ENCODE assay signal across 8 cellular contexts in the genomic region with DNA sequence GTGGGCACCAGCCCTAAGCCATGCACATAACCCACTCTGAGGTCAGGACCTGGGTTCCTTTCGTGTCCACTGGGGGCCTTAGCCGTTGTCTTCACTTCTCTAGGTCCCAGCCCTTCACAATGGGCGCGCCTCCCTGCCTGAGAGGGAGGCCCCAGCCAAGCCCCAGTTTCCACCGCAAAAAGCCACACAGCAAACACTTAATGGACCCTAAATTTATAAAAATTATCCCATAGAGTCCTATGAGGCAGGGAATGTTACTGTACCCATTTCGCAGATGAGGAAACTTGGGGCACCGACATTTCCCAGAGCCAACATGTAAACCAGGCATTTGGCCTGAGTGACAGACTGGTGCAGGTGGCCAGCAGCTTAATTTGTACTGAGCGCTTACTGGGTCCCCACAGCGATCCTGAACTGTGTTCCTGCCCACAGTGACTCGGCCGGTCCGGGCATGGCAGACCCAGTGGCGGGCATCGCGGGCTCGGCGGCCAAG. TPM values are rescaled to one million over a fixed set of nuclear protein-coding genes. Genes with fewer than 3 reads are reported as not detected.
DNase-seq lines count a peak whose midpoint lies in the region; ATAC-seq and TF ChIP-seq lines count a peak whose summit lies in the region.

No MANE protein-coding gene starts in this region.

- H3K9me3 ChIP-seq in suprapubic skin, result no peaks in the 10 kb centered on the region

- no peak for TF ChIP-seq CTCF in suprapubic skin (IDR thresholded peaks at IDR 0.05)

- peaks cover 70% of the 10 kb centered on the region for H3K4me1 ChIP-seq in suprapubic skin

- 22% methylated on average over 8 of the region's 17 CpGs for WGBS in suprapubic skin

- no peak for TF ChIP-seq POLR2A in suprapubic skin (IDR thresholded peaks at IDR 0.05)

- POLR2A ChIA-PET in activated CD4-positive, alpha-beta T cell treated with anti-CD3 and anti-CD28 coated beads for 36 hours (lab: Charles Lee), result no interaction called here

- peak overlapping the region; percentile 88 for H3K4me3 ChIP-seq in suprapubic skin

- no peak for TF ChIP-seq EP300 in suprapubic skin (IDR thresholded peaks at IDR 0.05)

- intact Hi-C loops in activated CD4-positive, alpha-beta T cell treated with anti-CD3 and anti-CD28 coated beads for 36 hours (cut with DNase I, micrococcal nuclease), result loop anchor here in 1 of 2 experiments (5.0 kb wide), 1 partner anchor 35 kb away; no protein-coding TSS in a partner anchor

- H3K36me3 Mint-ChIP-seq in activated CD4-positive, alpha-beta T cell treated with anti-CD3 and anti-CD28 coated beads for 36 hours (ENCODE audit: low read depth), result no peaks in the 10 kb centered on the region

- H3K27me3 Mint-ChIP-seq in activated CD4-positive, alpha-beta T cell treated with anti-CD3 and anti-CD28 coated beads for 36 hours, result peaks cover 21% of the 10 kb centered on the region

- H3K27me3 ChIP-seq in layer of hippocampus (ENCODE audit: control insufficient read depth, insufficient read depth, low read length), result no peaks in the 10 kb centered on the region
- H3K27me3 ChIP-seq in suprapubic skin, result no peaks in the 10 kb centered on the region

- H3K27ac ChIP-seq in angular gyrus (ENCODE audit: low read depth, low read length), result peak overlapping the region; percentile 49
- peak overlapping the region; percentile 62 for H3K27ac ChIP-seq in layer of hippocampus (ENCODE audit: low read depth, low read length)
- H3K27ac ChIP-seq in suprapubic skin, result peak overlapping the region; percentile 91

- no peaks in the 10 kb centered on the region for H3K36me3 ChIP-seq in suprapubic skin

- no peaks in the 10 kb centered on the region for H3K9me3 Mint-ChIP-seq in activated CD4-positive, alpha-beta T cell treated with anti-CD3 and anti-CD28 coated beads for 36 hours (ENCODE audit: low read depth)

- H3K27ac Mint-ChIP-seq in activated CD4-positive, alpha-beta T cell treated with anti-CD3 and anti-CD28 coated beads for 36 hours, result no peak overlapping the region

- peaks cover 15% of the 10 kb centered on the region for H3K4me1 Mint-ChIP-seq in activated CD4-positive, alpha-beta T cell treated with anti-CD3 and anti-CD28 coated beads for 36 hours

- DNase-seq in activated CD4-positive, alpha-beta T cell treated with anti-CD3 and anti-CD28 coated beads for 36 hours, result no peak
- DNase-seq in activated CD4-positive, alpha-beta T cell treated with anti-CD3 and anti-CD28 coated beads, Interleukin-2, amount 50 U/mL, for 4 hours, result no peak
- DNase-seq in suprapubic skin (ENCODE audit: low spot score in 2 of 2) (no peak), cerebellar cortex (ENCODE audit: low spot score) (no peak), activated gamma-delta T cell (lab: John Stamatoyannopoulos, UW) (no peak)
- DNase-seq in stimulated activated naive CD4-positive, alpha-beta T cell (lab: John Stamatoyannopoulos, UW), result no peak

- H3K4me3 Mint-ChIP-seq in activated CD4-positive, alpha-beta T cell treated with anti-CD3 and anti-CD28 coated beads for 36 hours, result peak overlapping the region; percentile 50

- CTCF ChIA-PET in activated CD4-positive, alpha-beta T cell treated with anti-CD3 and anti-CD28 coated beads for 36 hours (lab: Charles Lee), result interaction anchor here (1.1 kb wide), 1 partner anchor 23 kb away, joined by 3 read pairs; no protein-coding TSS in a partner anchor

- no peak for ATAC-seq in activated CD4-positive, alpha-beta T cell treated with anti-CD3 and anti-CD28 coated beads for 36 hours

RNA-seq across cellular contexts. Expression of gene GAS2L1, which starts 1.3 kb away (rescaled TPM):
- total RNA-seq in activated CD4-positive, alpha-beta T cell treated with anti-CD3 and anti-CD28 coated beads for 36 hours, result under 1 TPM; 0.84 to 0.98 TPM
- 10 to 100 TPM; 49.0 to 94.8 (median 85.4) TPM for total RNA-seq in suprapubic skin

RNA-seq across cellular contexts. Expression of gene RASL10A, which starts 7.8 kb away (rescaled TPM):
- total RNA-seq in activated CD4-positive, alpha-beta T cell treated with anti-CD3 and anti-CD28 coated beads for 36 hours, result under 1 TPM in 1 of 2 experiments, not detected in 1; 0.35 TPM
- total RNA-seq in suprapubic skin, result 1 to 10 TPM in 2 of 4 donors, under 1 TPM in 2; 0.34 to 1.7 (median 0.95) TPM

RNA-seq across cellular contexts. Expression of gene EWSR1, which starts 39.6 kb away (rescaled TPM):
- 100 to 1,000 TPM; 326 to 567 TPM for total RNA-seq in activated CD4-positive, alpha-beta T cell treated with anti-CD3 and anti-CD28 coated beads for 36 hours
- 100 to 1,000 TPM; 132 to 308 (median 170) TPM for total RNA-seq in suprapubic skin

RNA-seq across cellular contexts. Expression of gene RHBDD3, which starts 39.9 kb away (rescaled TPM):
- total RNA-seq in activated CD4-positive, alpha-beta T cell treated with anti-CD3 and anti-CD28 coated beads for 36 hours, result 10 to 100 TPM; 23.2 to 25.3 TPM
- 10 to 100 TPM; 10.1 to 22.7 (median 17.2) TPM for total RNA-seq in suprapubic skin

Comparison
In these comparisons a context has a peak if more than half of its experiments do, and no peak if none do; other contexts are left out.
1. RNA of gene GAS2L1, which starts 1.3 kb away (total RNA-seq): 49.0 to 94.8 TPM in suprapubic skin; 0.84 to 0.98 TPM in activated CD4-positive, alpha-beta T cell treated with anti-CD3 and anti-CD28 coated beads for 36 hours; every median in the first group is over 10 times any median in the second.
2. Peak in every context shown above with its lines, with median percentiles within 50 percentile points of each other: H3K27ac ChIP-seq.